ENCODE assay signal across 15 cellular contexts in the genomic region with DNA sequence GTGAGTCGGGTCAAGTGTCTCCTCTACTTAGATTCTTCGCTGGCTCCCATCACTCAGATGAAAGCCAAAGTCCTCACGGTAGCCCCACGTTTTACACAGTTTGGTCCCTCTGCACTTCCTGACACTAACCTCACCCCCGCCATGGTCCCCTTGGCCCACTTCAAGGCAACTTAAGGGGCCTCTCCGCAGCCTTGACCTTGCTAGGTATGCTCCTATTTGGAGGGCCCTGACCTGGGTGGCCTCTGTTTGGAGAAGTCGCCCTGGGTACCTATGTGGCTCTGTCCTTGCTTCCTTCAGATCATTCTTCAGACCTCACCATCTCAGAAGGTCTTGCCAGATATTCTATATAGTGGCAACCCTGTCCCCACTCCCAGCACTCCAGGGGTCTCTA.
DNase-seq lines count a peak whose midpoint lies in the region; ATAC-seq and TF ChIP-seq lines count a peak whose summit lies in the region.
"Had no signal": no experiment of that assay in that cellular context is flagged by ENCODE, and none has a peak within 500 bp of the region (broad histone marks: within the 10 kb centered on the region; RNA-seq: fewer than 3 reads in every experiment).

No MANE protein-coding gene starts in this region.

- no peaks in the 10 kb centered on the region for H3K9me3 Mint-ChIP-seq in HFFc6
- no peaks in the 10 kb centered on the region for H3K9me3 Mint-ChIP-seq in activated T-helper 2 cell treated with anti-CD3 and anti-CD28 coated beads, Interferon-gamma antibody, Interleukin-2, Interleukin-4, amounts not matched to agents 10 μg/mL and 5 μg/mL and 100 μg/mL, durations not matched to agents 14 hours and 24 hours and 36 hours
- no peaks in the 10 kb centered on the region for H3K9me3 Mint-ChIP-seq in stimulated activated naive B cell treated with anti-CD40 and anti-IgM and Interleukin-4, amounts not matched to agents 10 μg/mL and 1 μg/mL and 100 μg/mL, for 72 hours
- H3K9me3 Mint-ChIP-seq in activated CD4-positive, alpha-beta T cell treated with anti-CD3 and anti-CD28 coated beads for 36 hours (ENCODE audit: low read depth), result no peaks in the 10 kb centered on the region
- H3K9me3 Mint-ChIP-seq: CD4-positive, CD25-positive, alpha-beta regulatory T cell; CD8-positive, alpha-beta memory T cell had no signal

- H3K9me3 ChIP-seq in psoas muscle (no peaks in the 10 kb centered on the region), neuronal stem cell (replicated peaks in 1 of 2; ENCODE audit: control insufficient read depth in 2 of 2, insufficient read depth in 1 of 2, low read depth in 1 of 2, low read length in 2 of 2) (no peaks in the 10 kb centered on the region)
- H3K9me3 ChIP-seq: BE2C, HAP-1 had no signal

- H3K4me1 ChIP-seq in psoas muscle, result peaks cover 29% of the 10 kb centered on the region
- H3K4me1 ChIP-seq in neuronal stem cell (ENCODE audit: control insufficient read depth in 2 of 2, insufficient read depth in 1 of 2, low read depth in 1 of 2, low read length in 2 of 2), result peaks cover 0 to 4% of the 10 kb centered on the region in 2 donors
- H3K4me1 ChIP-seq: HAP-1 had no signal

- H3K27me3 ChIP-seq in psoas muscle (ENCODE audit: insufficient read depth in 3 of 3, low read length in 2 of 3) (no peaks in the 10 kb centered on the region), neuronal stem cell (ENCODE audit: control insufficient read depth in 3 of 3, insufficient read depth in 3 of 3, low read depth in 1 of 3, low read length in 3 of 3) (no peaks in the 10 kb centered on the region)
- H3K27me3 ChIP-seq: BE2C had no signal

- no peaks in the 10 kb centered on the region; the same call in 1 of the 2 replicates for H3K27me3 Mint-ChIP-seq in HFFc6 (ENCODE audit: insufficient read depth)
- no peaks in the 10 kb centered on the region for H3K27me3 Mint-ChIP-seq in activated T-helper 2 cell treated with anti-CD3 and anti-CD28 coated beads, Interferon-gamma antibody, Interleukin-2, Interleukin-4, amounts not matched to agents 10 μg/mL and 5 μg/mL and 100 μg/mL, durations not matched to agents 14 hours and 24 hours and 36 hours (ENCODE audit: low read depth)
- no peaks in the 10 kb centered on the region for H3K27me3 Mint-ChIP-seq in stimulated activated naive B cell treated with anti-CD40 and anti-IgM and Interleukin-4, amounts not matched to agents 10 μg/mL and 1 μg/mL and 100 μg/mL, for 72 hours
- H3K27me3 Mint-ChIP-seq in activated CD4-positive, alpha-beta T cell treated with anti-CD3 and anti-CD28 coated beads for 36 hours, result no peaks in the 10 kb centered on the region
- H3K27me3 Mint-ChIP-seq: CD4-positive, CD25-positive, alpha-beta regulatory T cell; CD8-positive, alpha-beta memory T cell had no signal

- no peak overlapping the region for H2BK5ac ChIP-seq in neuronal stem cell (ENCODE audit: low read length)

- POLR2A ChIA-PET in activated CD4-positive, alpha-beta T cell treated with anti-CD3 and anti-CD28 coated beads for 36 hours (lab: Charles Lee), result no interaction called here

- peaks cover 30% of the 10 kb centered on the region for H3K4me1 Mint-ChIP-seq in HFFc6 (ENCODE audit: low read depth)
- peaks cover 19% of the 10 kb centered on the region for H3K4me1 Mint-ChIP-seq in activated T-helper 2 cell treated with anti-CD3 and anti-CD28 coated beads, Interferon-gamma antibody, Interleukin-2, Interleukin-4, amounts not matched to agents 10 μg/mL and 5 μg/mL and 100 μg/mL, durations not matched to agents 14 hours and 24 hours and 36 hours (ENCODE audit: low read depth)
- peaks cover 5 to 18% of the 10 kb centered on the region in 2 donors for H3K4me1 Mint-ChIP-seq in stimulated activated naive B cell treated with anti-CD40 and anti-IgM and Interleukin-4, amounts not matched to agents 10 μg/mL and 1 μg/mL and 100 μg/mL, for 72 hours
- H3K4me1 Mint-ChIP-seq in activated CD4-positive, alpha-beta T cell treated with anti-CD3 and anti-CD28 coated beads for 36 hours, result peaks cover 6% of the 10 kb centered on the region
- H3K4me1 Mint-ChIP-seq: CD8-positive, alpha-beta memory T cell had no signal

- no peaks in the 10 kb centered on the region for H3K36me3 ChIP-seq in psoas muscle (ENCODE audit: insufficient read depth in 1 of 2, low read depth in 1 of 2)
- H3K36me3 ChIP-seq in neuronal stem cell (replicated peaks in 1 of 2; ENCODE audit: control insufficient read depth in 2 of 2, insufficient read depth in 2 of 2, low read length in 2 of 2), result no peaks in the 10 kb centered on the region
- H3K36me3 ChIP-seq: BE2C, HAP-1 had no signal

- no peak overlapping the region for H2BK120ac ChIP-seq in neuronal stem cell (ENCODE audit: low read depth, low read length)

- no peak overlapping the region for H3K4me2 ChIP-seq in neuronal stem cell (ENCODE audit: insufficient read depth, low read length, poor library complexity, severe bottlenecking)

- no peak overlapping the region for H2AFZ ChIP-seq in neuronal stem cell (ENCODE audit: low read length)
- H2AFZ ChIP-seq: GM23248 had no signal

- no peak overlapping the region for H3K23ac ChIP-seq in neuronal stem cell (ENCODE audit: low read depth, low read length, poor library complexity)

- intact Hi-C loops in activated T-helper 2 cell treated with anti-CD3 and anti-CD28 coated beads, Interferon-gamma antibody, Interleukin-2, Interleukin-4, amounts not matched to agents 10 μg/mL and 5 μg/mL and 100 μg/mL, durations not matched to agents 14 hours and 24 hours and 36 hours (cut with micrococcal nuclease), result no loop called here
- intact Hi-C loops in psoas muscle (cut with DNase I), result no loop called here
- intact Hi-C loops in activated CD4-positive, alpha-beta T cell treated with anti-CD3 and anti-CD28 coated beads for 36 hours (cut with DNase I, micrococcal nuclease), result no loop called here
- intact Hi-C loops in left cardiac atrium (cut with DNase I), result loop anchor here in 1 of 2 donors (10.0 kb wide), 1 partner anchor 59 kb away; no protein-coding TSS in a partner anchor

- peak overlapping the region; percentile 40; the same call in 1 of the 2 replicates for H3K27ac Mint-ChIP-seq in HFFc6
- peak overlapping the region; percentile 10 for H3K27ac Mint-ChIP-seq in activated T-helper 2 cell treated with anti-CD3 and anti-CD28 coated beads, Interferon-gamma antibody, Interleukin-2, Interleukin-4, amounts not matched to agents 10 μg/mL and 5 μg/mL and 100 μg/mL, durations not matched to agents 14 hours and 24 hours and 36 hours
- peak overlapping the region; percentile 47 for H3K27ac Mint-ChIP-seq in stimulated activated naive B cell treated with anti-CD40 and anti-IgM and Interleukin-4, amounts not matched to agents 10 μg/mL and 1 μg/mL and 100 μg/mL, for 72 hours
- H3K27ac Mint-ChIP-seq in activated CD4-positive, alpha-beta T cell treated with anti-CD3 and anti-CD28 coated beads for 36 hours, result no peak overlapping the region
- H3K27ac Mint-ChIP-seq: CD4-positive, CD25-positive, alpha-beta regulatory T cell had no signal

- no peak overlapping the region for H2BK15ac ChIP-seq in neuronal stem cell (ENCODE audit: low read length)

- ATAC-seq in psoas muscle (no peak), left cardiac atrium (no peak)
- ATAC-seq in stimulated activated naive B cell treated with anti-CD40 and anti-IgM and Interleukin-4, amounts not matched to agents 10 μg/mL and 1 μg/mL and 100 μg/mL, for 72 hours (replicated peaks), result no peak
- no peak for ATAC-seq in activated CD4-positive, alpha-beta T cell treated with anti-CD3 and anti-CD28 coated beads for 36 hours

- H3K14ac ChIP-seq in neuronal stem cell (ENCODE audit: low read length), result no peak overlapping the region

- H3K36me3 Mint-ChIP-seq in HFFc6 (ENCODE audit: low read depth), result peaks cover 8% of the 10 kb centered on the region; the same call in 1 of the 2 replicates
- H3K36me3 Mint-ChIP-seq in activated T-helper 2 cell treated with anti-CD3 and anti-CD28 coated beads, Interferon-gamma antibody, Interleukin-2, Interleukin-4, amounts not matched to agents 10 μg/mL and 5 μg/mL and 100 μg/mL, durations not matched to agents 14 hours and 24 hours and 36 hours (ENCODE audit: low read depth), result peaks cover 32% of the 10 kb centered on the region
- peaks cover 50 to 74% of the 10 kb centered on the region in 2 donors for H3K36me3 Mint-ChIP-seq in stimulated activated naive B cell treated with anti-CD40 and anti-IgM and Interleukin-4, amounts not matched to agents 10 μg/mL and 1 μg/mL and 100 μg/mL, for 72 hours
- H3K36me3 Mint-ChIP-seq in activated CD4-positive, alpha-beta T cell treated with anti-CD3 and anti-CD28 coated beads for 36 hours (ENCODE audit: low read depth), result peaks cover 10% of the 10 kb centered on the region

- H3K4ac ChIP-seq in neuronal stem cell (ENCODE audit: low read length), result no peak overlapping the region

- no peak overlapping the region for H2BK12ac ChIP-seq in neuronal stem cell (ENCODE audit: low read length)

- TF ChIP-seq CTCF in HFFc6 (IDR thresholded peaks at IDR 0.05), result no peak
- no peak for TF ChIP-seq CTCF in psoas muscle (IDR thresholded peaks at IDR 0.05)

- no peak overlapping the region for H3K9ac ChIP-seq in neuronal stem cell (ENCODE audit: low read depth, low read length, poor library complexity)
- H3K9ac ChIP-seq: GM23248 had no signal

- H3K79me1 ChIP-seq in neuronal stem cell (ENCODE audit: low read depth, low read length), result no peaks in the 10 kb centered on the region

- peak overlapping the region; percentile 51 for H3K27ac ChIP-seq in psoas muscle
- H3K27ac ChIP-seq in neuronal stem cell (replicated peaks; ENCODE audit: low read length), result no peak overlapping the region
- H3K27ac ChIP-seq: GM23248 had no signal

- CTCF ChIA-PET in activated CD4-positive, alpha-beta T cell treated with anti-CD3 and anti-CD28 coated beads for 36 hours (lab: Charles Lee), result no interaction called here

- WGBS in psoas muscle, 3 donors, result 68 to 82% (median 82%) methylated on average over 7 of the region's 7 CpGs
- no CpG with 5 or more reads among the region's 7 CpGs for WGBS in neuronal stem cell (ENCODE audit: extremely low coverage in 2 of 2, insufficient read length in 2 of 2, insufficient replicate concordance in 1 of 2), 2 donors

- H3K18ac ChIP-seq in neuronal stem cell (ENCODE audit: low read length), result no peak overlapping the region

- no peak overlapping the region for H4K91ac ChIP-seq in neuronal stem cell (ENCODE audit: low read depth, low read length, poor library complexity)

- no peak overlapping the region for H3K4me3 ChIP-seq in psoas muscle
- H3K4me3 ChIP-seq in neuronal stem cell (ENCODE audit: low read length in 2 of 2), result no peak overlapping the region
- H3K4me3 ChIP-seq: GM23248, HAP-1 had no signal

- H2AK5ac ChIP-seq in neuronal stem cell (ENCODE audit: low read depth, low read length), result no peak overlapping the region

- H4K8ac ChIP-seq in neuronal stem cell (ENCODE audit: low read depth, low read length), result no peak overlapping the region

- no peak overlapping the region for H3K4me3 Mint-ChIP-seq in HFFc6
- H3K4me3 Mint-ChIP-seq in activated T-helper 2 cell treated with anti-CD3 and anti-CD28 coated beads, Interferon-gamma antibody, Interleukin-2, Interleukin-4, amounts not matched to agents 10 μg/mL and 5 μg/mL and 100 μg/mL, durations not matched to agents 14 hours and 24 hours and 36 hours (ENCODE audit: low read depth), result no peak overlapping the region
- no peak overlapping the region for H3K4me3 Mint-ChIP-seq in stimulated activated naive B cell treated with anti-CD40 and anti-IgM and Interleukin-4, amounts not matched to agents 10 μg/mL and 1 μg/mL and 100 μg/mL, for 72 hours
- no peak overlapping the region for H3K4me3 Mint-ChIP-seq in activated CD4-positive, alpha-beta T cell treated with anti-CD3 and anti-CD28 coated beads for 36 hours
- H3K4me3 Mint-ChIP-seq: CD4-positive, CD25-positive, alpha-beta regulatory T cell; CD8-positive, alpha-beta memory T cell had no signal

- DNase-seq in HFFc6 (no peak), psoas muscle (no peak), left cardiac atrium (no peak), neuronal stem cell (ENCODE audit: low spot score) (no peak)
- DNase-seq in activated T-helper 2 cell treated with anti-CD3 and anti-CD28 coated beads, Interferon-gamma antibody, Interleukin-2, Interleukin-4, amounts not matched to agents 10 μg/mL and 5 μg/mL and 100 μg/mL, durations not matched to agents 14 hours and 24 hours and 36 hours (ENCODE audit: low spot score), result no peak
- DNase-seq in stimulated activated naive B cell treated with anti-CD40 and anti-IgM and Interleukin-4, amounts not matched to agents 10 μg/mL and 1 μg/mL and 100 μg/mL, for 72 hours, result no peak
- DNase-seq in activated CD4-positive, alpha-beta T cell treated with anti-CD3 and anti-CD28 coated beads for 36 hours, result no peak
- DNase-seq: ACHN; BE2C; C1 segment of cervical spinal cord; CD4-positive, CD25-positive, alpha-beta regulatory T cell; COR-L47 had no signal
